12 cellular contexts compared by ENCODE assay signal in genomic region chr3:50592568-50592967, GRCh38. TPM values are rescaled to one million over a fixed set of nuclear protein-coding genes. Genes with fewer than 3 reads are reported as not detected.
A peak's percentile ranks its signal among the peaks of the same experiment; 100 is the strongest.
DNase-seq lines count a peak whose midpoint lies in the region; ATAC-seq, FAIRE-seq and TF ChIP-seq lines count a peak whose summit lies in the region.
"Had no signal": no experiment of that assay in that cellular context is flagged by ENCODE, and none has a peak within 500 bp of the region (broad histone marks: within the 10 kb centered on the region; RNA-seq: fewer than 3 reads in every experiment).

No MANE protein-coding gene starts in this region.

- H3K27me3 ChIP-seq in effector memory CD4-positive, alpha-beta T cell (replicated peaks; ENCODE audit: control insufficient read depth, insufficient read depth, low read length, poor library complexity, severe bottlenecking), result no peaks in the 10 kb centered on the region
- H3K27me3 ChIP-seq: ovary, SJSA1 had no signal

- no peaks in the 10 kb centered on the region for H3K36me3 ChIP-seq in effector memory CD4-positive, alpha-beta T cell (ENCODE audit: control insufficient read depth, insufficient read depth, low read length)
- H3K36me3 ChIP-seq: ovary, SJSA1 had no signal

- peak overlapping the region; percentile 58 for H3K27ac ChIP-seq in effector memory CD4-positive, alpha-beta T cell (ENCODE audit: insufficient read depth, low read length, poor library complexity, severe bottlenecking)
- H3K27ac ChIP-seq: ovary, SJSA1 had no signal

- H3K27me3 Mint-ChIP-seq in osteocyte (ENCODE audit: unreplicated experiment), result peaks cover 9% of the 10 kb centered on the region

- peaks cover 9% of the 10 kb centered on the region for H3K4me1 Mint-ChIP-seq in osteocyte (ENCODE audit: unreplicated experiment)

- no peaks in the 10 kb centered on the region for H3K36me3 Mint-ChIP-seq in osteocyte (ENCODE audit: unreplicated experiment)

- no peak overlapping the region for H3K4me3 Mint-ChIP-seq in osteocyte (ENCODE audit: unreplicated experiment)

- TF ChIP-seq CTCF in osteocyte (IDR thresholded peaks at IDR 0.05) (no peak), D721Med (IDR thresholded peaks at IDR 0.05; ENCODE audit: insufficient read depth, missing control alignments) (no peak)

- DNase-seq in GF-D8 (lab: John Stamatoyannopoulos, UW) (peak; percentile 75), NOMO-1 treated with dmso at 0.1 percent for 144 hours (lab: John Stamatoyannopoulos, UW; ENCODE audit: unreplicated experiment) (peak; percentile 70), osteocyte (ENCODE audit: extremely low spot score, unreplicated experiment) (no peak), iPS-NIHi11 (ENCODE audit: low spot score) (no peak), D721Med (ENCODE audit: insufficient read length, low spot score) (no peak), NCI-H524 treated with DMSO at 0.1 percent for 48 hours (lab: John Stamatoyannopoulos, UW) (no peak)
- DNase-seq in effector memory CD4-positive, alpha-beta T cell, result no peak
- DNase-seq: H7, NCI-H187, ovary had no signal

- no peak for ATAC-seq in GM21447 (IDR thresholded peaks at IDR 0.05; ENCODE audit: unreplicated experiment)

- H3K27ac Mint-ChIP-seq in osteocyte (ENCODE audit: unreplicated experiment), result peak overlapping the region; percentile 1

- H3K9me3 ChIP-seq in effector memory CD4-positive, alpha-beta T cell (ENCODE audit: control insufficient read depth, low read length), result no peaks in the 10 kb centered on the region
- H3K9me3 ChIP-seq: ovary, SJSA1 had no signal

- no peak for FAIRE-seq in D721Med (lab: Jason Lieb, UNC)

- H3K4me1 ChIP-seq in effector memory CD4-positive, alpha-beta T cell (ENCODE audit: control insufficient read depth, insufficient read depth, low read length, poor library complexity, severe bottlenecking), result peaks cover 66% of the 10 kb centered on the region
- H3K4me1 ChIP-seq: SJSA1 had no signal

- H3K4me3 ChIP-seq in effector memory CD4-positive, alpha-beta T cell (ENCODE audit: insufficient read depth, low read depth, low read length, poor library complexity, severe bottlenecking), result no peak overlapping the region
- H3K4me3 ChIP-seq: ovary, SJSA1 had no signal

- no peaks in the 10 kb centered on the region for H3K9me3 Mint-ChIP-seq in osteocyte (ENCODE audit: unreplicated experiment)

RNA-seq across cellular contexts. Expression of gene CISH, which starts 19.0 kb away (rescaled TPM):
- 1.7 and 2.4 TPM in 2 replicates for total RNA-seq in osteocyte

RNA-seq across cellular contexts. Expression of gene HEMK1, which starts 23.2 kb away (rescaled TPM):
- 19.9 and 23.1 TPM in 2 replicates for total RNA-seq in osteocyte

RNA-seq across cellular contexts. Expression of gene MAPKAPK3, which starts 24.4 kb away (rescaled TPM):
- 24.8 and 31.9 TPM in 2 replicates for total RNA-seq in osteocyte

RNA-seq across cellular contexts. Expression of gene C3orf18, which starts 25.0 kb away (rescaled TPM):
- 2.2 and 3.9 TPM in 2 replicates for total RNA-seq in osteocyte

Comparison
In these comparisons a context has a peak if more than half of its experiments do, and no peak if none do; other contexts are left out.
1. DNase-seq: peak in GF-D8 (single experiment) and NOMO-1 treated with dmso at 0.1 percent for 144 hours (single experiment); none in effector memory CD4-positive, alpha-beta T cell (0 of 3), osteocyte (single experiment), iPS-NIHi11 (single experiment), D721Med (single experiment) and NCI-H524 treated with DMSO at 0.1 percent for 48 hours (single experiment).